ENCODE assay signal across 21 cellular contexts in genomic region chr2:68521037-68521436, GRCh38.
"Had no signal": no experiment of that assay in that cellular context is flagged by ENCODE, and none has a peak within 500 bp of the region (broad histone marks: within the 10 kb centered on the region; RNA-seq: fewer than 3 reads in every experiment).

No MANE protein-coding gene starts in this region.

- H3K36me3 Mint-ChIP-seq: natural killer cell had no signal

- ATAC-seq: effector memory CD8-positive, alpha-beta T cell; gastroesophageal sphincter; natural killer cell; stimulated activated naive B cell treated with anti-CD40 and anti-IgM and Interleukin-4, amounts not matched to agents 10 μg/mL and 1 μg/mL and 100 μg/mL, for 72 hours had no signal

- H3K27ac Mint-ChIP-seq: activated B cell treated with CpG ODN at 0.5 μM for 24 hours; activated naive CD8-positive, alpha-beta T cell treated with anti-CD3 and anti-CD28 coated beads, Interleukin-2, amount 10 ng/mL, durations not matched to agents 7 days and 5 days; effector memory CD8-positive, alpha-beta T cell; natural killer cell; neural progenitor cell; stimulated activated naive B cell treated with anti-CD40 and anti-IgM and Interleukin-4, amounts not matched to agents 10 μg/mL and 1 μg/mL and 100 μg/mL, for 72 hours had no signal

- H3K27me3 Mint-ChIP-seq: activated B cell treated with CpG ODN at 0.5 μM for 24 hours; activated naive CD8-positive, alpha-beta T cell treated with anti-CD3 and anti-CD28 coated beads, Interleukin-2, amount 10 ng/mL, durations not matched to agents 7 days and 5 days; effector memory CD8-positive, alpha-beta T cell; stimulated activated naive B cell treated with anti-CD40 and anti-IgM and Interleukin-4, amounts not matched to agents 10 μg/mL and 1 μg/mL and 100 μg/mL, for 72 hours had no signal

- H3K4me1 Mint-ChIP-seq: activated B cell treated with CpG ODN at 0.5 μM for 24 hours; activated naive CD8-positive, alpha-beta T cell treated with anti-CD3 and anti-CD28 coated beads, Interleukin-2, amount 10 ng/mL, durations not matched to agents 7 days and 5 days; natural killer cell; neural progenitor cell had no signal

- H3K9me3 Mint-ChIP-seq: activated B cell treated with CpG ODN at 0.5 μM for 24 hours; activated naive CD8-positive, alpha-beta T cell treated with anti-CD3 and anti-CD28 coated beads, Interleukin-2, amount 10 ng/mL, durations not matched to agents 7 days and 5 days; activated T-cell treated with anti-CD3 and anti-CD28 coated beads, Interleukin-2, amount 50 U/mL, for 4 hours; effector memory CD8-positive, alpha-beta T cell; natural killer cell; neural progenitor cell had no signal

- DNase-seq: activated B cell treated with CpG ODN at 0.5 μM for 24 hours; activated CD4-positive, alpha-beta T cell treated with anti-CD3 and anti-CD28 coated beads, Interleukin-2, amount 50 U/mL, for 1 hour; activated gamma-delta T cell treated with Interleukin-2 at 50 U/mL for 16 hours; activated naive CD8-positive, alpha-beta T cell treated with anti-CD3 and anti-CD28 coated beads, Interleukin-2, amount 10 ng/mL, durations not matched to agents 7 days and 5 days; activated T-cell treated with anti-CD3 and anti-CD28 coated beads, Interleukin-2, amount 50 U/mL, for 4 hours; amniotic stem cell; caudate nucleus; cortex of kidney; effector memory CD8-positive, alpha-beta T cell; erythroblast; islet precursor cell; left ventricle myocardium inferior; mesendoderm; natural killer cell; occipital lobe; stimulated activated CD4-positive, alpha-beta T cell treated with anti-CD3 and anti-CD28 coated beads, Interleukin-1b, Interleukin-23, amount 100 ng/mL, for 48 hours; stimulated activated CD4-positive, alpha-beta T cell treated with anti-CD3 and anti-CD28 coated beads, Interleukin-4, amount 100 ng/mL, for 4 hours; stimulated activated CD8-positive, alpha-beta memory T cell treated with anti-CD3 and anti-CD28 coated beads, Interleukin-4, amount 100 ng/mL, for 48 hours; stimulated activated naive B cell treated with anti-CD40 and anti-IgM and Interleukin-4, amounts not matched to agents 10 μg/mL and 1 μg/mL and 100 μg/mL, for 72 hours had no signal

- H3K4me3 Mint-ChIP-seq: activated B cell treated with CpG ODN at 0.5 μM for 24 hours; activated naive CD8-positive, alpha-beta T cell treated with anti-CD3 and anti-CD28 coated beads, Interleukin-2, amount 10 ng/mL, durations not matched to agents 7 days and 5 days; activated T-cell treated with anti-CD3 and anti-CD28 coated beads, Interleukin-2, amount 50 U/mL, for 4 hours; effector memory CD8-positive, alpha-beta T cell; natural killer cell; neural progenitor cell; stimulated activated naive B cell treated with anti-CD40 and anti-IgM and Interleukin-4, amounts not matched to agents 10 μg/mL and 1 μg/mL and 100 μg/mL, for 72 hours had no signal
